ENCODE assay signal across 18 cellular contexts in the genomic region with DNA sequence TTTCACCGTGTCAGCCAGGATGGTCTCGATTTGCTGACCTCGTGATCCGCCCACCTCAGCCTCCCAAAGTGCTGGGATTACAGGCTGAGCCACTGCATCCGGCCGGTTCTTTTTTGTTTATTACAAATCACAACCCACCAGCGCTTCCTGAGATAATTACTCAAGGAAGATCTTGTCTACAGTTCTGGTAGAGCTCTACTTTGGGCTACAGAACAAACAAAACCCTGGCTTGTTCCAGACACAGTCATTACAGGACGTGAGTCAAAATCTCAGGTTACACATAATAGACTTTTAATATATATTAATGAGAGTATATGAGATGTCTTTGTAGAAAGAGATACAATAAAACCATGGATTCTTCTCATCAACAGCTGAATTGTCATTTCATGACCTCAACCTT. TPM values are rescaled to one million over a fixed set of nuclear protein-coding genes. Genes with fewer than 3 reads are reported as not detected.
DNase-seq lines count a peak whose midpoint lies in the region; ATAC-seq and TF ChIP-seq lines count a peak whose summit lies in the region.
"Had no signal": no experiment of that assay in that cellular context is flagged by ENCODE, and none has a peak within 500 bp of the region (broad histone marks: within the 10 kb centered on the region; RNA-seq: fewer than 3 reads in every experiment).

No MANE protein-coding gene starts in this region.

- peaks cover 4% of the 10 kb centered on the region; the same call in 1 of the 3 replicates for H3K9me3 Mint-ChIP-seq in GM23338
- H3K9me3 Mint-ChIP-seq: T-cell had no signal

- H3K27ac ChIP-seq in GM23338 (ENCODE audit: low read depth) = no peak overlapping the region

- no peaks in the 10 kb centered on the region for H4K20me1 ChIP-seq in GM23338 (replicated peaks; ENCODE audit: insufficient read depth)

- no peak overlapping the region for H3K27ac Mint-ChIP-seq in GM23338
- H3K27ac Mint-ChIP-seq: T-cell had no signal

- H3K4me3 Mint-ChIP-seq in GM23338 = no peak overlapping the region
- H3K4me3 Mint-ChIP-seq: CD14-positive monocyte, T-cell had no signal

- H2AFZ ChIP-seq in GM23338 = no peak overlapping the region

- H3K36me3 Mint-ChIP-seq in GM23338 (ENCODE audit: low read depth) = no peaks in the 10 kb centered on the region
- H3K36me3 Mint-ChIP-seq: CD14-positive monocyte, T-cell had no signal

- H3K4me1 Mint-ChIP-seq in GM23338 = peaks cover 15% of the 10 kb centered on the region
- H3K4me1 Mint-ChIP-seq: T-cell had no signal

- H3K4me2 ChIP-seq in GM23338 = no peak overlapping the region

- H3F3A ChIP-seq in GM23338 (replicated peaks; ENCODE audit: low read depth) = no peaks in the 10 kb centered on the region; the same call in 1 of the 2 replicates

- H3K79me2 ChIP-seq in GM23338 (replicated peaks; ENCODE audit: insufficient read depth) = no peaks in the 10 kb centered on the region

- ATAC-seq in GM23338 = no peak
- ATAC-seq: K562, T-cell had no signal

- H3K27me3 Mint-ChIP-seq in GM23338 (ENCODE audit: insufficient read depth, low read depth, poor library complexity) = peaks cover 12% of the 10 kb centered on the region

- H3K36me3 ChIP-seq in GM23338 (ENCODE audit: insufficient read depth) = no peaks in the 10 kb centered on the region

- peaks cover 1% of the 10 kb centered on the region; the same call in 1 of the 2 replicates for H3K9me2 ChIP-seq in GM23338 (ENCODE audit: insufficient read depth)

- H3K4me3 ChIP-seq in GM23338 = no peak overlapping the region
- H3K4me3 ChIP-seq: K562 had no signal

- TF ChIP-seq CTCF in GM23338 (conservative IDR thresholded peaks at IDR 0.05; ENCODE audit: low read depth in 2 of 2) = no peak

- no peaks in the 10 kb centered on the region for H3K27me3 ChIP-seq in GM23338 (ENCODE audit: insufficient read depth)

- H3K4me1 ChIP-seq in GM23338 (ENCODE audit: insufficient read depth) = peaks cover 7% of the 10 kb centered on the region

- DNase-seq in NCI-H510A treated with DMSO at 0.1 percent for 48 hours (lab: John Stamatoyannopoulos, UW) (peak; percentile 39), NCI-H510A (lab: John Stamatoyannopoulos, UW) (no peak), NCI-H2196 treated with DMSO at 0.1 percent for 48 hours (lab: John Stamatoyannopoulos, UW; ENCODE audit: unreplicated experiment) (peak; percentile 11), SW480 (ENCODE audit: low spot score) (peak; percentile 39), mesenteric fat pad (ENCODE audit: low spot score) (peak; percentile 41), GM23338 (ENCODE audit: low spot score) (no peak), DMS53 (lab: John Stamatoyannopoulos, UW) (no peak), T-helper 1 cell (no peak)
- DNase-seq: DND-41, GF-D8, GOT3, NCI-H1092, NCI-H1930, NCI-H446 treated with DMSO at 0.1 percent for 48 hours, OCI-M1, T-cell had no signal

TF ChIP-seq in GM23338, 12 proteins besides CTCF, POLR2A, EP300 and RAD21 (continues in another document):
- TF ChIP-seq ZNF114 (CRISPR knock-in tag; IDR thresholded peaks at IDR 0.05) = no peak
- no peak for TF ChIP-seq EZH2phosphoT487 (IDR thresholded peaks at IDR 0.05; ENCODE audit: unreplicated experiment)
- TF ChIP-seq, protein P1, sequence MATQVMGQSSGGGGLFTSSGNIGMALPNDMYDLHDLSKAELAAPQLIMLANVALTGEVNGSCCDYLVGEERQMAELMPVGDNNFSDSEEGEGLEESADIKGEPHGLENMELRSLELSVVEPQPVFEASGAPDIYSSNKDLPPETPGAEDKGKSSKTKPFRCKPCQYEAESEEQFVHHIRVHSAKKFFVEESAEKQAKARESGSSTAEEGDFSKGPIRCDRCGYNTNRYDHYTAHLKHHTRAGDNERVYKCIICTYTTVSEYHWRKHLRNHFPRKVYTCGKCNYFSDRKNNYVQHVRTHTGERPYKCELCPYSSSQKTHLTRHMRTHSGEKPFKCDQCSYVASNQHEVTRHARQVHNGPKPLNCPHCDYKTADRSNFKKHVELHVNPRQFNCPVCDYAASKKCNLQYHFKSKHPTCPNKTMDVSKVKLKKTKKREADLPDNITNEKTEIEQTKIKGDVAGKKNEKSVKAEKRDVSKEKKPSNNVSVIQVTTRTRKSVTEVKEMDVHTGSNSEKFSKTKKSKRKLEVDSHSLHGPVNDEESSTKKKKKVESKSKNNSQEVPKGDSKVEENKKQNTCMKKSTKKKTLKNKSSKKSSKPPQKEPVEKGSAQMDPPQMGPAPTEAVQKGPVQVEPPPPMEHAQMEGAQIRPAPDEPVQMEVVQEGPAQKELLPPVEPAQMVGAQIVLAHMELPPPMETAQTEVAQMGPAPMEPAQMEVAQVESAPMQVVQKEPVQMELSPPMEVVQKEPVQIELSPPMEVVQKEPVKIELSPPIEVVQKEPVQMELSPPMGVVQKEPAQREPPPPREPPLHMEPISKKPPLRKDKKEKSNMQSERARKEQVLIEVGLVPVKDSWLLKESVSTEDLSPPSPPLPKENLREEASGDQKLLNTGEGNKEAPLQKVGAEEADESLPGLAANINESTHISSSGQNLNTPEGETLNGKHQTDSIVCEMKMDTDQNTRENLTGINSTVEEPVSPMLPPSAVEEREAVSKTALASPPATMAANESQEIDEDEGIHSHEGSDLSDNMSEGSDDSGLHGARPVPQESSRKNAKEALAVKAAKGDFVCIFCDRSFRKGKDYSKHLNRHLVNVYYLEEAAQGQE (IDR thresholded peaks at IDR 0.05; ENCODE audit: unreplicated experiment) = no peak
- TF ChIP-seq, protein P2, sequence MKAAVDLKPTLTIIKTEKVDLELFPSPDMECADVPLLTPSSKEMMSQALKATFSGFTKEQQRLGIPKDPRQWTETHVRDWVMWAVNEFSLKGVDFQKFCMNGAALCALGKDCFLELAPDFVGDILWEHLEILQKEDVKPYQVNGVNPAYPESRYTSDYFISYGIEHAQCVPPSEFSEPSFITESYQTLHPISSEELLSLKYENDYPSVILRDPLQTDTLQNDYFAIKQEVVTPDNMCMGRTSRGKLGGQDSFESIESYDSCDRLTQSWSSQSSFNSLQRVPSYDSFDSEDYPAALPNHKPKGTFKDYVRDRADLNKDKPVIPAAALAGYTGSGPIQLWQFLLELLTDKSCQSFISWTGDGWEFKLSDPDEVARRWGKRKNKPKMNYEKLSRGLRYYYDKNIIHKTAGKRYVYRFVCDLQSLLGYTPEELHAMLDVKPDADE (IDR thresholded peaks at IDR 0.05) = no peak
- TF ChIP-seq JUNB (IDR thresholded peaks at IDR 0.05; ENCODE audit: unreplicated experiment) = no peak
- TF ChIP-seq ZNF462 (CRISPR knock-in tag; IDR thresholded peaks at IDR 0.05) = no peak
- TF ChIP-seq ZNF331 (CRISPR knock-in tag; IDR thresholded peaks at IDR 0.05; ENCODE audit: low read depth) = no peak

RNA-seq across cellular contexts. Expression of gene NUP50, which starts 42.8 kb away (rescaled TPM):
- 58.0 TPM for total RNA-seq in mesenteric fat pad
- 96.6 and 97.4 TPM in 2 replicates for total RNA-seq in GM23338 (2014; rRNA removed; shearing (Covaris generic))
- polyA plus RNA-seq in GM23338 (2016; fragmentation: Nextera tagmentation; extraction: Ambion mirVana) = 43.7 and 45.9 TPM in 2 replicates

Comparison
In these comparisons a context has a peak if more than half of its experiments do, and no peak if none do; other contexts are left out.
1. DNase-seq: peak in NCI-H510A treated with DMSO at 0.1 percent for 48 hours (single experiment), NCI-H2196 treated with DMSO at 0.1 percent for 48 hours (single experiment), SW480 (single experiment) and mesenteric fat pad (single experiment); none in NCI-H510A (single experiment), GM23338 (single experiment), DMS53 (single experiment) and T-helper 1 cell (0 of 5).